Comparison of ENCODE assay signal across 21 cellular contexts in genomic region chr5:136674178-136674577, GRCh38.
"Had no signal": no experiment of that assay in that cellular context is flagged by ENCODE, and none has a peak within 500 bp of the region (broad histone marks: within the 10 kb centered on the region; RNA-seq: fewer than 3 reads in every experiment).

No MANE protein-coding gene starts in this region.

- H3K4me1 Mint-ChIP-seq: activated B cell treated with CpG ODN at 0.5 μM for 24 hours; activated CD4-positive, alpha-beta memory T cell treated with anti-CD3 and anti-CD28 coated beads, Interleukin-2, amount 10 ng/mL, durations not matched to agents 7 days and 5 days; activated naive CD8-positive, alpha-beta T cell treated with anti-CD3 and anti-CD28 coated beads for 36 hours; activated T-helper 17 cell treated with anti-CD3 and anti-CD28 coated beads, Interleukin-2, amount 50 U/mL, for 72 hours had no signal

- H3K4me3 Mint-ChIP-seq: activated B cell treated with CpG ODN at 0.5 μM for 24 hours; activated CD4-positive, alpha-beta memory T cell treated with anti-CD3 and anti-CD28 coated beads, Interleukin-2, amount 10 ng/mL, durations not matched to agents 7 days and 5 days; activated naive CD8-positive, alpha-beta T cell treated with anti-CD3 and anti-CD28 coated beads for 36 hours; activated T-helper 17 cell treated with anti-CD3 and anti-CD28 coated beads, Interleukin-2, amount 50 U/mL, for 72 hours; effector memory CD8-positive, alpha-beta T cell; nephron had no signal

- H3K27ac Mint-ChIP-seq: activated B cell treated with CpG ODN at 0.5 μM for 24 hours; activated CD4-positive, alpha-beta memory T cell treated with anti-CD3 and anti-CD28 coated beads, Interleukin-2, amount 10 ng/mL, durations not matched to agents 7 days and 5 days; activated naive CD8-positive, alpha-beta T cell treated with anti-CD3 and anti-CD28 coated beads for 36 hours; activated T-helper 17 cell treated with anti-CD3 and anti-CD28 coated beads, Interleukin-2, amount 50 U/mL, for 72 hours; effector memory CD8-positive, alpha-beta T cell; nephron had no signal

- H3K9me3 Mint-ChIP-seq: activated CD4-positive, alpha-beta memory T cell treated with anti-CD3 and anti-CD28 coated beads, Interleukin-2, amount 10 ng/mL, durations not matched to agents 7 days and 5 days; activated T-helper 17 cell treated with anti-CD3 and anti-CD28 coated beads, Interleukin-2, amount 50 U/mL, for 72 hours; effector memory CD8-positive, alpha-beta T cell had no signal

- H3K27me3 Mint-ChIP-seq: activated B cell treated with CpG ODN at 0.5 μM for 24 hours; activated CD4-positive, alpha-beta memory T cell treated with anti-CD3 and anti-CD28 coated beads, Interleukin-2, amount 10 ng/mL, durations not matched to agents 7 days and 5 days; activated naive CD8-positive, alpha-beta T cell treated with anti-CD3 and anti-CD28 coated beads for 36 hours; activated T-helper 17 cell treated with anti-CD3 and anti-CD28 coated beads, Interleukin-2, amount 50 U/mL, for 72 hours; effector memory CD8-positive, alpha-beta T cell had no signal

- H3K36me3 Mint-ChIP-seq: activated naive CD8-positive, alpha-beta T cell treated with anti-CD3 and anti-CD28 coated beads for 36 hours had no signal

- DNase-seq: activated B cell treated with CpG ODN at 0.5 μM for 24 hours; activated CD4-positive, alpha-beta memory T cell treated with anti-CD3 and anti-CD28 coated beads, Interleukin-2, amount 10 ng/mL, durations not matched to agents 7 days and 5 days; activated CD4-positive, alpha-beta T cell treated with anti-CD3 and anti-CD28 coated beads for 48 hours; activated naive CD4-positive, alpha-beta T cell; activated naive CD8-positive, alpha-beta T cell treated with anti-CD3 and anti-CD28 coated beads for 36 hours; activated T-cell treated with anti-CD3 and anti-CD28 coated beads, Interleukin-2, amount 50 U/mL, for 1 hour; amniotic stem cell; dermis blood vessel endothelial cell; effector memory CD8-positive, alpha-beta T cell; esophagus squamous epithelium; left cardiac atrium; lower lobe of right lung; occipital lobe; posterior cingulate gyrus; retina; small intestine; stimulated activated CD4-positive, alpha-beta T cell treated with anti-CD3 and anti-CD28 coated beads, Interleukin-4, amount 100 ng/mL, for 1 hour; stomach; trophoblast cell had no signal

- ATAC-seq: activated T-helper 17 cell treated with anti-CD3 and anti-CD28 coated beads, Interleukin-2, amount 50 U/mL, for 72 hours; effector memory CD8-positive, alpha-beta T cell; lower lobe of right lung had no signal
